Comparison of ENCODE assay signal across 21 cellular contexts in genomic region chr2:47452761-47453160, GRCh38.
"Had no signal": no experiment of that assay in that cellular context is flagged by ENCODE, and none has a peak within 500 bp of the region (broad histone marks: within the 10 kb centered on the region; RNA-seq: fewer than 3 reads in every experiment).

No MANE protein-coding gene starts in this region.

- H3K27ac ChIP-seq: ascending aorta, brain microvascular endothelial cell, esophagus muscularis mucosa, ovary, tibial artery had no signal

- FAIRE-seq: colon, kidney had no signal

- H3K36me3 ChIP-seq: ascending aorta, brain microvascular endothelial cell, ovary had no signal

- H3K27me3 ChIP-seq: ascending aorta, brain microvascular endothelial cell, esophagus muscularis mucosa, ovary, tibial artery had no signal

- H3K4me3 ChIP-seq: ascending aorta, esophagus muscularis mucosa, lung, ovary, tibial artery had no signal

- H3K4me1 ChIP-seq: ascending aorta, esophagus muscularis mucosa, tibial artery had no signal

- DNase-seq: activated B cell treated with CpG ODN at 0.5 μM for 24 hours; activated CD4-positive, alpha-beta memory T cell treated with anti-CD3 and anti-CD28 coated beads for 36 hours; activated CD4-positive, alpha-beta T cell treated with anti-CD3 and anti-CD28 coated beads for 48 hours; activated effector memory CD4-positive, alpha-beta T cell treated with anti-CD3 and anti-CD28 coated beads, Interleukin-2, amount 50 U/mL, for 16 hours; activated naive CD4-positive, alpha-beta T cell treated with anti-CD3 and anti-CD28 coated beads, Interleukin-2, amount 10 ng/mL, durations not matched to agents 7 days and 5 days; brain microvascular endothelial cell; central memory CD4-positive, alpha-beta T cell; effector memory CD4-positive, alpha-beta T cell; kidney; midbrain; natural killer cell; ovary; right cardiac atrium; stimulated activated CD4-positive, alpha-beta T cell treated with anti-CD3 and anti-CD28 coated beads, Interleukin-4, amount 100 ng/mL, for 24 hours; stimulated activated naive CD8-positive, alpha-beta T cell treated with anti-CD3 and anti-CD28 coated beads, Interleukin-15, amount 100 ng/mL, for 72 hours; T1000; tibial artery had no signal

- H3K9me3 ChIP-seq: ascending aorta, esophagus muscularis mucosa, ovary, tibial artery had no signal

- ATAC-seq: natural killer cell; right cardiac atrium; stimulated activated naive CD8-positive, alpha-beta T cell treated with anti-CD3 and anti-CD28 coated beads, Interleukin-15, amount 100 ng/mL, for 72 hours had no signal
